Comparison of ENCODE assay signal across 8 cellular contexts in genomic region chr19:34336781-34337271, GRCh38. TPM values are rescaled to one million over a fixed set of nuclear protein-coding genes. Genes with fewer than 3 reads are reported as not detected.
A peak's percentile ranks its signal among the peaks of the same experiment; 100 is the strongest.
DNase-seq lines count a peak whose midpoint lies in the region; ATAC-seq and TF ChIP-seq lines count a peak whose summit lies in the region.

No MANE protein-coding gene starts in this region.

- H3K4me2 ChIP-seq in H9 (ENCODE audit: insufficient read depth, insufficient read length, low read length) = no peak overlapping the region

- H3K27ac ChIP-seq in H9 (ENCODE audit: insufficient read length, low read depth, low read length) = no peak overlapping the region
- peak overlapping the region in 11 of 59 donors; percentile 8 to 90 (median 36) for H3K27ac ChIP-seq in dorsolateral prefrontal cortex

- H2BK120ac ChIP-seq in H9 (ENCODE audit: low read depth, low read length, poor library complexity, severe bottlenecking) = no peak overlapping the region

- H4K8ac ChIP-seq in H9 (replicated peaks; ENCODE audit: insufficient read length, low read depth, low read length) = no peak overlapping the region

- H3K4me3 Mint-ChIP-seq in H9 (no peak overlapping the region), nephron (no peak overlapping the region)

- H3K27me3 ChIP-seq in H9 (ENCODE audit: insufficient read depth, low read length) (no peaks in the 10 kb centered on the region), dorsolateral prefrontal cortex (no peaks in the 10 kb centered on the region)

- no peak overlapping the region for H4K91ac ChIP-seq in H9 (ENCODE audit: insufficient read length, low read depth, low read length)

- H3K4me3 ChIP-seq in dorsolateral prefrontal cortex = no peak overlapping the region

- H3K4me1 Mint-ChIP-seq in H9 = no peaks in the 10 kb centered on the region
- no peaks in the 10 kb centered on the region for H3K4me1 Mint-ChIP-seq in nephron

- H3K79me1 ChIP-seq in H9 (ENCODE audit: insufficient read depth, low read depth, low read length, poor library complexity, severe bottlenecking) = no peaks in the 10 kb centered on the region

- H3K79me2 ChIP-seq in H9 (ENCODE audit: insufficient read depth, low read length) = no peaks in the 10 kb centered on the region

- H3K18ac ChIP-seq in H9 (ENCODE audit: insufficient read length, low read depth, low read length) = no peak overlapping the region

- H3K23me2 ChIP-seq in H9 (ENCODE audit: insufficient read length, low read depth, low read length, poor library complexity, severe bottlenecking) = no peaks in the 10 kb centered on the region

- ATAC-seq in SK-N-SH treated with all-trans-retinoic acid at 6 μM for 48 hours = peak; percentile 38; the same call in 1 of the 3 replicates
- ATAC-seq in GM18498 (IDR thresholded peaks at IDR 0.05; ENCODE audit: unreplicated experiment) = no peak

- H2BK15ac ChIP-seq in H9 (ENCODE audit: low read depth, low read length) = no peak overlapping the region

- intact Hi-C loops in dorsolateral prefrontal cortex (cut with DNase I) = no loop called here

- H3K36me3 Mint-ChIP-seq in H9 (ENCODE audit: insufficient read depth in 1 of 3, low read depth in 3 of 3) (peaks cover 16 to 59% (median 52%) of the 10 kb centered on the region in 3 experiments; a peak in 6 of 7 replicates), nephron (ENCODE audit: low read depth) (peaks cover 60% of the 10 kb centered on the region)

- no peak overlapping the region for H2AK5ac ChIP-seq in H9 (ENCODE audit: insufficient read length, low read length)

- H2BK20ac ChIP-seq in H9 (ENCODE audit: low read depth, low read length, poor library complexity, severe bottlenecking) = no peak overlapping the region

- no peak overlapping the region for H2BK5ac ChIP-seq in H9 (ENCODE audit: insufficient read length, low read length)

- H3K4me1 ChIP-seq in H9 (ENCODE audit: insufficient read depth, low read length) = no peaks in the 10 kb centered on the region

- no peak overlapping the region for H3T11ph ChIP-seq in H9 (ENCODE audit: low read length)

- no peaks in the 10 kb centered on the region for H3K9me3 ChIP-seq in H9 (ENCODE audit: control insufficient read depth, low read depth, low read length)

- H3K23ac ChIP-seq in H9 (ENCODE audit: insufficient read length, low read depth, low read length) = no peak overlapping the region

- H3K56ac ChIP-seq in H9 (ENCODE audit: insufficient read length, low read depth, low read length) = no peak overlapping the region

- TF ChIP-seq CTCF in H9 (conservative IDR thresholded peaks at IDR 0.05) = peak; percentile 80
- TF ChIP-seq CTCF in dorsolateral prefrontal cortex (IDR thresholded peaks at IDR 0.05 in 54 of 56, conservative IDR thresholded peaks at IDR 0.05 in 2 of 56; ENCODE audit: low read depth in 1 of 56, partially characterized antibody in 56 of 56) = peak; percentile 50 to 86 (median 72)
- peak; percentile 67 to 76 (median 74) for TF ChIP-seq CTCF in nephron (IDR thresholded peaks at IDR 0.05; ENCODE audit: unreplicated experiment in 3 of 3)

- no peak overlapping the region for H2AFZ ChIP-seq in H9 (ENCODE audit: low read length)

- H3K4ac ChIP-seq in H9 (ENCODE audit: low read depth, low read length) = no peak overlapping the region

- H4K5ac ChIP-seq in H9 (ENCODE audit: insufficient read length, low read depth, low read length) = no peak overlapping the region

- no peak overlapping the region for H3K14ac ChIP-seq in H9 (ENCODE audit: insufficient read depth, low read length)

- no peak overlapping the region for H3K9ac ChIP-seq in H9 (ENCODE audit: extremely low read depth, insufficient read length, low read length)

- WGBS in H9 (ENCODE audit: extremely low coverage, insufficient read length, low lambda C conversion rate) = no CpG with 5 or more reads among the region's 1 CpG

- H3K9me3 Mint-ChIP-seq in H9 (no peaks in the 10 kb centered on the region), nephron (no peaks in the 10 kb centered on the region)

- H3K27me3 Mint-ChIP-seq in H9 (ENCODE audit: low read depth) (no peaks in the 10 kb centered on the region), nephron (ENCODE audit: low read depth) (no peaks in the 10 kb centered on the region)

- DNase-seq in COLO668 (lab: John Stamatoyannopoulos, UW; ENCODE audit: unreplicated experiment) (peak; percentile 2), H9 (no peak), dorsolateral prefrontal cortex (no peak), SK-N-DZ (ENCODE audit: low spot score) (no peak), OCI-M2 (lab: John Stamatoyannopoulos, UW; ENCODE audit: unreplicated experiment) (no peak)

- H2BK12ac ChIP-seq in H9 (ENCODE audit: insufficient read length, low read depth, low read length) = no peak overlapping the region

- H3K27ac Mint-ChIP-seq in H9 (peak overlapping the region in 1 of 3 experiments; percentile 29; a peak in 2 of 7 replicates), nephron (no peak overlapping the region)

- no peaks in the 10 kb centered on the region for H4K20me1 ChIP-seq in H9 (ENCODE audit: control insufficient read depth, insufficient read depth, insufficient read length)

TF ChIP-seq in SK-N-SH treated with all-trans-retinoic acid at 6 μM for 48 hours, 23 proteins besides CTCF, POLR2A, EP300 and RAD21 (continues in another document):
- TF ChIP-seq PATZ1 (CRISPR knock-in tag; IDR thresholded peaks at IDR 0.05; ENCODE audit: borderline replicate concordance) = no peak
- no peak for TF ChIP-seq ZNF8 (CRISPR knock-in tag; IDR thresholded peaks at IDR 0.05)
- TF ChIP-seq PPARA (CRISPR knock-in tag; IDR thresholded peaks at IDR 0.05; ENCODE audit: borderline replicate concordance) = no peak
- TF ChIP-seq RARB (CRISPR knock-in tag; IDR thresholded peaks at IDR 0.05) = no peak
- no peak for TF ChIP-seq CSRNP3 (CRISPR knock-in tag; IDR thresholded peaks at IDR 0.05)
- TF ChIP-seq GLIS3 (CRISPR knock-in tag; IDR thresholded peaks at IDR 0.05) = no peak
- TF ChIP-seq SNAI2 (CRISPR knock-in tag; IDR thresholded peaks at IDR 0.05) = no peak
- no peak for TF ChIP-seq POU6F1 (CRISPR knock-in tag; IDR thresholded peaks at IDR 0.05; ENCODE audit: borderline replicate concordance, low read depth)

RNA-seq across cellular contexts. Expression of gene GPI, which starts 28.2 kb away (rescaled TPM):
- total RNA-seq in H9 (2021) = 373 and 381 TPM in 2 replicates
- 100 to 1,000 TPM; 264 to 683 (median 537) TPM for total RNA-seq in dorsolateral prefrontal cortex
- 151 and 174 TPM in 2 replicates for polyA plus RNA-seq in SK-N-DZ (2014; cell fraction: cytosol; rRNA removed)
- polyA plus RNA-seq in SK-N-DZ (2014; cell fraction: nucleus; rRNA removed) = 90.8 and 155 TPM in 2 replicates
